Comparison of ENCODE assay signal across 8 cellular contexts in genomic region chr16:29613307-29614057, GRCh38. TPM values are rescaled to one million over a fixed set of nuclear protein-coding genes. Genes with fewer than 3 reads are reported as not detected.
DNase-seq lines count a peak whose midpoint lies in the region; ATAC-seq and TF ChIP-seq lines count a peak whose summit lies in the region.
"Not testable (repeated sequence)": the region's sequence is repeated elsewhere in the genome, so short reads cannot be mapped to it uniquely, and the experiment has no call there.

No MANE protein-coding gene starts in this region.

- H3K36me3 ChIP-seq in HEK293 (ENCODE audit: control insufficient read depth in 2 of 2, insufficient read depth in 1 of 2, low read length in 2 of 2): not testable (repeated sequence)

- H3K36me3 Mint-ChIP-seq in nephron progenitor cell (ENCODE audit: low read depth); stimulated activated memory B cell treated with anti-CD40 and anti-IgM and Interleukin-4, amounts not matched to agents 10 μg/mL and 1 μg/mL and 100 μg/mL, for 72 hours: not testable (repeated sequence)

- DNase-seq in DMS53 (lab: John Stamatoyannopoulos, UW) (peak; percentile 87), NCI-H1092 (lab: John Stamatoyannopoulos, UW) (peak; percentile 61), SKM-1 (lab: John Stamatoyannopoulos, UW; ENCODE audit: unreplicated experiment) (peak; percentile 74), foreskin keratinocyte (peak; percentile 36 to 56), nephron progenitor cell (peak; percentile 95)
- DNase-seq in activated naive CD4-positive, alpha-beta T cell treated with Interleukin-2 at 50 U/mL for 16 hours: peak; percentile 93

- TF ChIP-seq CTCF in HEK293 (tag by site-specific recombination; IDR thresholded peaks at IDR 0.05); foreskin keratinocyte (conservative IDR thresholded peaks at IDR 0.05); nephron progenitor cell (IDR thresholded peaks at IDR 0.05): not testable (repeated sequence)

- H3K27ac ChIP-seq in HEK293 (ENCODE audit: extremely low read depth, low read depth, low read length) (peak overlapping the region; percentile 29; the same call in 1 of the 2 replicates), foreskin keratinocyte (peak overlapping the region; percentile 80)

- peak overlapping the region; percentile 89 for H3K4me3 Mint-ChIP-seq in nephron progenitor cell
- H3K4me3 Mint-ChIP-seq in stimulated activated memory B cell treated with anti-CD40 and anti-IgM and Interleukin-4, amounts not matched to agents 10 μg/mL and 1 μg/mL and 100 μg/mL, for 72 hours: peak overlapping the region; percentile 97

- CTCF ChIA-PET in HEK293 (lab: Yijun Ruan, JAX): not testable (repeated sequence)

- not testable (repeated sequence) for H3K9me3 Mint-ChIP-seq in nephron progenitor cell; stimulated activated memory B cell treated with anti-CD40 and anti-IgM and Interleukin-4, amounts not matched to agents 10 μg/mL and 1 μg/mL and 100 μg/mL, for 72 hours

- not testable (repeated sequence) for H3K9me3 ChIP-seq in HEK293 (ENCODE audit: control insufficient read depth, insufficient read depth, low read depth, low read length)

- not testable (repeated sequence) for H3K4me1 ChIP-seq in HEK293 (ENCODE audit: control insufficient read depth, insufficient read depth, low read length); foreskin keratinocyte

- H3K27me3 Mint-ChIP-seq in nephron progenitor cell (ENCODE audit: low read depth, poor library complexity); stimulated activated memory B cell treated with anti-CD40 and anti-IgM and Interleukin-4, amounts not matched to agents 10 μg/mL and 1 μg/mL and 100 μg/mL, for 72 hours: not testable (repeated sequence)

- H3K4me1 Mint-ChIP-seq in nephron progenitor cell: peaks cover 27% of the 10 kb centered on the region
- peaks cover 29% of the 10 kb centered on the region for H3K4me1 Mint-ChIP-seq in stimulated activated memory B cell treated with anti-CD40 and anti-IgM and Interleukin-4, amounts not matched to agents 10 μg/mL and 1 μg/mL and 100 μg/mL, for 72 hours

- not testable (repeated sequence) for H3K27ac Mint-ChIP-seq in nephron progenitor cell
- H3K27ac Mint-ChIP-seq in stimulated activated memory B cell treated with anti-CD40 and anti-IgM and Interleukin-4, amounts not matched to agents 10 μg/mL and 1 μg/mL and 100 μg/mL, for 72 hours: peak overlapping the region; percentile 97

- POLR2A ChIA-PET in HEK293 (lab: Yijun Ruan, JAX): interaction anchor here (0.6 kb wide), 1 partner anchor 21 kb away, joined by 5 read pairs; no protein-coding TSS in a partner anchor

- not testable (repeated sequence) for H3K27me3 ChIP-seq in foreskin keratinocyte

- ATAC-seq in foreskin keratinocyte: peak; percentile 38
- peak; percentile 83 for ATAC-seq in stimulated activated memory B cell treated with anti-CD40 and anti-IgM and Interleukin-4, amounts not matched to agents 10 μg/mL and 1 μg/mL and 100 μg/mL, for 72 hours

- peak overlapping the region; percentile 60 for H3K4me3 ChIP-seq in HEK293 (ENCODE audit: low read depth, low read length)

TF ChIP-seq in HEK293, 187 proteins besides CTCF, POLR2A, EP300 and RAD21 (continues in another document):
- TF ChIP-seq YY1 (tag by site-specific recombination; IDR thresholded peaks at IDR 0.05) (peak; percentile 56), ZBTB6 (tag by site-specific recombination; IDR thresholded peaks at IDR 0.05) (peak; percentile 22; the same call in 1 of the 2 replicates), ZNF596 (tag by site-specific recombination; IDR thresholded peaks at IDR 0.05) (0 out of 2 replicates have a peak, but pooled peaks have one; percentile 3), ZBTB8A (tag by site-specific recombination; IDR thresholded peaks at IDR 0.05) (peak; percentile 87), ZNF394 (tag by site-specific recombination; IDR thresholded peaks at IDR 0.05; ENCODE audit: borderline replicate concordance) (peak; percentile 59; the same call in 1 of the 2 replicates), ZNF391 (tag by site-specific recombination; IDR thresholded peaks at IDR 0.05; ENCODE audit: borderline replicate concordance, low read depth) (peak; percentile 35; the same call in 1 of the 2 replicates), YY2 (tag by site-specific recombination; IDR thresholded peaks at IDR 0.05) (peak; percentile 55; the same call in 1 of the 2 replicates), ZFHX2 (tag by site-specific recombination; conservative IDR thresholded peaks at IDR 0.05) (peak; percentile 81), SP2 (tag by site-specific recombination; IDR thresholded peaks at IDR 0.05) (peak; percentile 30; the same call in 1 of the 2 replicates), EGR2 (tag by site-specific recombination; IDR thresholded peaks at IDR 0.05; ENCODE audit: low read depth) (peak; percentile 90), ZBTB17 (tag by site-specific recombination; IDR thresholded peaks at IDR 0.05) (peak; percentile 57), ZSCAN30 (tag by site-specific recombination; IDR thresholded peaks at IDR 0.05) (0 out of 2 replicates have a peak, but pooled peaks have one; percentile 64)
- TF ChIP-seq, protein P1, sequence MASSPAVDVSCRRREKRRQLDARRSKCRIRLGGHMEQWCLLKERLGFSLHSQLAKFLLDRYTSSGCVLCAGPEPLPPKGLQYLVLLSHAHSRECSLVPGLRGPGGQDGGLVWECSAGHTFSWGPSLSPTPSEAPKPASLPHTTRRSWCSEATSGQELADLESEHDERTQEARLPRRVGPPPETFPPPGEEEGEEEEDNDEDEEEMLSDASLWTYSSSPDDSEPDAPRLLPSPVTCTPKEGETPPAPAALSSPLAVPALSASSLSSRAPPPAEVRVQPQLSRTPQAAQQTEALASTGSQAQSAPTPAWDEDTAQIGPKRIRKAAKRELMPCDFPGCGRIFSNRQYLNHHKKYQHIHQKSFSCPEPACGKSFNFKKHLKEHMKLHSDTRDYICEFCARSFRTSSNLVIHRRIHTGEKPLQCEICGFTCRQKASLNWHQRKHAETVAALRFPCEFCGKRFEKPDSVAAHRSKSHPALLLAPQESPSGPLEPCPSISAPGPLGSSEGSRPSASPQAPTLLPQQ (tag by site-specific recombination; IDR thresholded peaks at IDR 0.05): peak; percentile 68
- TF ChIP-seq, protein P2, sequence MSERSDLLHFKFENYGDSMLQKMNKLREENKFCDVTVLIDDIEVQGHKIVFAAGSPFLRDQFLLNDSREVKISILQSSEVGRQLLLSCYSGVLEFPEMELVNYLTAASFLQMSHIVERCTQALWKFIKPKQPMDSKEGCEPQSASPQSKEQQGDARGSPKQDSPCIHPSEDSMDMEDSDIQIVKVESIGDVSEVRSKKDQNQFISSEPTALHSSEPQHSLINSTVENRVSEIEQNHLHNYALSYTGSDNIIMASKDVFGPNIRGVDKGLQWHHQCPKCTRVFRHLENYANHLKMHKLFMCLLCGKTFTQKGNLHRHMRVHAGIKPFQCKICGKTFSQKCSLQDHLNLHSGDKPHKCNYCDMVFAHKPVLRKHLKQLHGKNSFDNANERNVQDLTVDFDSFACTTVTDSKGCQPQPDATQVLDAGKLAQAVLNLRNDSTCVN (tag by site-specific recombination; optimal IDR thresholded peaks at IDR 0.05): peak; percentile 99

RNA-seq across cellular contexts. Expression of gene SPN, which starts 49.6 kb away (rescaled TPM):
- total RNA-seq in foreskin keratinocyte: not detected in 2 replicates
- not detected in 2 replicates for polyA plus RNA-seq in foreskin keratinocyte

Comparison
In these comparisons a context has a peak if more than half of its experiments do, and no peak if none do; other contexts are left out.
1. Peak in every context shown above with its lines: DNase-seq, ATAC-seq, H3K4me3 ChIP-seq and H3K27ac ChIP-seq.